8 cellular contexts compared by ENCODE assay signal in genomic region chr17:64320613-64321553, GRCh38. TPM values are rescaled to one million over a fixed set of nuclear protein-coding genes. Genes with fewer than 3 reads are reported as not detected.
DNase-seq lines count a peak whose midpoint lies in the region; ATAC-seq and TF ChIP-seq lines count a peak whose summit lies in the region.

No MANE protein-coding gene starts in this region.

- H3K27me3 ChIP-seq in Peyer's patch: no peaks in the 10 kb centered on the region
- H3K27me3 ChIP-seq in tibial artery: peaks cover 0 to 6% of the 10 kb centered on the region in 2 donors

- no peak for TF ChIP-seq POLR2A in Peyer's patch (IDR thresholded peaks at IDR 0.05)

- H3K4me3 ChIP-seq in Peyer's patch: no peak overlapping the region
- no peak overlapping the region for H3K4me3 ChIP-seq in fibroblast of the aortic adventitia (ENCODE audit: low read depth, low read length)
- no peak overlapping the region for H3K4me3 ChIP-seq in tibial artery

- H3K36me3 ChIP-seq in Peyer's patch (no peaks in the 10 kb centered on the region), tibial artery (no peaks in the 10 kb centered on the region)

- intact Hi-C loops in tibial artery (cut with DNase I; ENCODE audit: low total_unique reads): no loop called here

- ATAC-seq in GM19035 (IDR thresholded peaks at IDR 0.05; ENCODE audit: unreplicated experiment): no peak

- H3K4me1 ChIP-seq in Peyer's patch: peaks cover 0 to 5% (median 0%) of the 10 kb centered on the region in 4 donors
- H3K4me1 ChIP-seq in tibial artery: peaks cover 0 to 9% (median 3%) of the 10 kb centered on the region in 4 donors

- TF ChIP-seq CTCF in LNCAP (IDR thresholded peaks at IDR 0.05): peak; percentile 82
- peak; percentile 54 to 77 (median 70) for TF ChIP-seq CTCF in Peyer's patch (IDR thresholded peaks at IDR 0.05)
- TF ChIP-seq CTCF in fibroblast of the aortic adventitia (IDR thresholded peaks at IDR 0.05; ENCODE audit: insufficient read depth, low read length): peak; percentile 73
- TF ChIP-seq CTCF in tibial artery (IDR thresholded peaks at IDR 0.05): peak; percentile 59 to 61

- H3K27ac ChIP-seq in Peyer's patch (no peak overlapping the region), tibial artery (no peak overlapping the region)

- H3K9me3 ChIP-seq in Peyer's patch (no peaks in the 10 kb centered on the region), tibial artery (no peaks in the 10 kb centered on the region)

- DNase-seq in DMS153 (lab: John Stamatoyannopoulos, UW) (peak; percentile 71), Peyer's patch (peak in 2 of 3 donors; percentile 61 to 85), activated T-helper 1 cell treated with Interleukin-2 at 50 U/mL for 16 hours (ENCODE audit: low read depth) (peak; percentile 16), fibroblast of the aortic adventitia (ENCODE audit: low read depth) (peak; percentile 84), nucleus accumbens (lab: John Stamatoyannopoulos, UW) (peak in 36 of 56 donors; percentile 8 to 67 (median 22)), tibial artery (peak; percentile 67 to 74)

RNA-seq across cellular contexts. Expression of gene TEX2, which starts 57.8 kb away (rescaled TPM):
- total RNA-seq in Peyer's patch (10 to 100 TPM; 26.8 to 51.7 (median 44.9) TPM), fibroblast of the aortic adventitia (ENCODE audit: low replicate concordance) (24.4 and 24.6 TPM in 2 replicates)

Comparison
In these comparisons a context has a peak if more than half of its experiments do, and no peak if none do; other contexts are left out.
1. DNase-seq: peak in every context shown above with its lines; median percentile 84 in fibroblast of the aortic adventitia; 73 in Peyer's patch; 71 in DMS153; 70 in tibial artery; 22 in nucleus accumbens; 16 in activated T-helper 1 cell treated with Interleukin-2 at 50 U/mL for 16 hours.